21 cellular contexts compared by ENCODE assay signal in the genomic region with DNA sequence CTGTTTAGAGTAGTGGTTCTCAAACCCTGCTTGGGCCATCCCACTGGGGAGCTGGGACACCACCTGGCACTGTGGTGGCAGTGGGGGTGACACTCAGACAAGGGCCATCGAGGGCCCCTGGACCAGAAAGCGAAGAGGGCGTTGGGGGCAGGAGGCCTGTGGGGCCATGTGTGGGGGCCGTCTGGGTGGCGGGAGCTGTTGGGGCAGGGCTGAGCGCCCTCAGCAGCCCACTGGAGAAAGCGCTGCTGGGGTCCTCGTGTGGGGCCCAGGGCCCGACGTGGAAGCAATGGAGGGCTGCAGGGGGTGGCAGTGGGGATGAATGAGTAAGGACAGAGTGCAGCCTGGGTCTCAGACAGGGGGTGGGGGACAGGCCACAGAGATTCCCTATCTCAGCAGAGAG.
"Had no signal": no experiment of that assay in that cellular context is flagged by ENCODE, and none has a peak within 500 bp of the region (broad histone marks: within the 10 kb centered on the region; RNA-seq: fewer than 3 reads in every experiment).

No MANE protein-coding gene starts in this region.

- H3K27me3 Mint-ChIP-seq: activated CD4-positive, alpha-beta memory T cell treated with anti-CD3 and anti-CD28 coated beads for 36 hours; activated CD4-positive, alpha-beta T cell treated with anti-CD3 and anti-CD28 coated beads for 36 hours had no signal

- H3K36me3 ChIP-seq: neutrophil had no signal

- H3K9ac ChIP-seq: parathyroid adenoma had no signal

- H3K79me2 ChIP-seq: parathyroid adenoma had no signal

- H3K36me3 Mint-ChIP-seq: natural killer cell had no signal

- DNase-seq: activated CD4-positive, alpha-beta memory T cell treated with anti-CD3 and anti-CD28 coated beads for 36 hours; activated CD4-positive, alpha-beta T cell treated with anti-CD3 and anti-CD28 coated beads for 36 hours; activated naive CD4-positive, alpha-beta T cell treated with anti-CD3 and anti-CD28 coated beads, Interleukin-2, amount 50 U/mL, for 16 hours; aorta; cortex of kidney; effector CD4-positive, alpha-beta T cell; head of caudate nucleus; mesendoderm; natural killer cell; SHP77 treated with DMSO at 0.1 percent for 48 hours; stimulated activated CD4-positive, alpha-beta T cell treated with anti-CD3 and anti-CD28 coated beads, Interleukin-12 subunit alpha, Interleukin-12 subunit beta, amount 100 ng/mL, for 4 hours; stimulated activated CD4-positive, alpha-beta T cell treated with anti-CD3 and anti-CD28 coated beads, Interleukin-1b, Interleukin-23, amount 100 ng/mL, for 48 hours; stimulated activated CD8-positive, alpha-beta memory T cell treated with anti-CD3 and anti-CD28 coated beads, Interleukin-4, amount 100 ng/mL, for 48 hours; stimulated activated naive CD8-positive, alpha-beta T cell treated with anti-CD3 and anti-CD28 coated beads, Interleukin-15, Interleukin-2, amounts not matched to agents 100 U/mL and 50 U/mL, for 24 hours; upper lobe of right lung had no signal

- H3K27me3 ChIP-seq: upper lobe of right lung had no signal

- H3K9me3 Mint-ChIP-seq: activated CD4-positive, alpha-beta memory T cell treated with anti-CD3 and anti-CD28 coated beads for 36 hours; activated T-helper 2 cell treated with anti-CD3 and anti-CD28 coated beads, Interferon-gamma antibody, Interleukin-2, Interleukin-4, amounts not matched to agents 10 μg/mL and 5 μg/mL and 100 μg/mL, durations not matched to agents 14 hours and 24 hours and 36 hours; natural killer cell had no signal

- FAIRE-seq: frontal cortex, TTC549 had no signal

- H3K4me3 ChIP-seq: thoracic aorta, upper lobe of right lung had no signal

- H3K4me1 ChIP-seq: parathyroid adenoma had no signal

- H3K27ac ChIP-seq: neutrophil, parathyroid adenoma, thoracic aorta, upper lobe of right lung had no signal

- H3K4me1 Mint-ChIP-seq: activated CD4-positive, alpha-beta T cell treated with anti-CD3 and anti-CD28 coated beads for 36 hours had no signal

- H3K9me3 ChIP-seq: neutrophil, thoracic aorta, upper lobe of right lung had no signal

- H3K4me3 Mint-ChIP-seq: activated CD4-positive, alpha-beta memory T cell treated with anti-CD3 and anti-CD28 coated beads for 36 hours; activated CD4-positive, alpha-beta T cell treated with anti-CD3 and anti-CD28 coated beads for 36 hours; natural killer cell had no signal

- H2AFZ ChIP-seq: parathyroid adenoma had no signal

- H3K27ac Mint-ChIP-seq: activated CD4-positive, alpha-beta memory T cell treated with anti-CD3 and anti-CD28 coated beads for 36 hours; activated CD4-positive, alpha-beta T cell treated with anti-CD3 and anti-CD28 coated beads for 36 hours; activated T-helper 2 cell treated with anti-CD3 and anti-CD28 coated beads, Interferon-gamma antibody, Interleukin-2, Interleukin-4, amounts not matched to agents 10 μg/mL and 5 μg/mL and 100 μg/mL, durations not matched to agents 14 hours and 24 hours and 36 hours; natural killer cell had no signal

- ATAC-seq: activated CD4-positive, alpha-beta T cell treated with anti-CD3 and anti-CD28 coated beads for 36 hours; stimulated activated naive CD8-positive, alpha-beta T cell treated with anti-CD3 and anti-CD28 coated beads, Interleukin-15, Interleukin-2, amounts not matched to agents 100 U/mL and 50 U/mL, for 24 hours; upper lobe of right lung had no signal
